ENCODE assay signal across 1 cellular context in genomic region chr12:111812881-111813741, GRCh38.
TF ChIP-seq lines count a peak whose summit lies in the region.

No MANE protein-coding gene starts in this region.

TF ChIP-seq in H1, 55 proteins besides CTCF, POLR2A, EP300 and RAD21 (continued from another document):
- TF ChIP-seq NRF1 (IDR thresholded peaks at IDR 0.05; ENCODE audit: low read depth, low read length) (no peak), YY1 (IDR thresholded peaks at IDR 0.05; ENCODE audit: low read depth, low read length) (no peak), RBBP5 (IDR thresholded peaks at IDR 0.05; ENCODE audit: borderline replicate concordance, low read depth, low read length) (no peak), SIN3A (conservative IDR thresholded peaks at IDR 0.05 in 1 of 2, IDR thresholded peaks at IDR 0.05 in 1 of 2; ENCODE audit: low read depth in 1 of 2, low read length in 2 of 2) (0 out of 4 replicates have a peak, but pooled peaks of 1 of the 2 experiments have one; percentile 55), CREB1 (IDR thresholded peaks at IDR 0.05) (peak; percentile 71), TEAD4 (IDR thresholded peaks at IDR 0.05; ENCODE audit: low read depth, low read length) (no peak), EGR1 (IDR thresholded peaks at IDR 0.05; ENCODE audit: borderline replicate concordance, low read depth, low read length) (no peak), SP2 (IDR thresholded peaks at IDR 0.05; ENCODE audit: low read length) (no peak), PHF8 (conservative IDR thresholded peaks at IDR 0.05; ENCODE audit: low read depth, low read length) (no peak)
